In genomic region chr19:40601061-40601973, GRCh38 we compare ENCODE assay signal across 8 cellular contexts. TPM values are rescaled to one million over a fixed set of nuclear protein-coding genes. Genes with fewer than 3 reads are reported as not detected.
DNase-seq lines count a peak whose midpoint lies in the region; ATAC-seq and TF ChIP-seq lines count a peak whose summit lies in the region.

Gene LTBP4, plus strand, starts transcription at chr19:40601369. Its CDS starts 19 bp downstream, at chr19:40601388.

- no peaks in the 10 kb centered on the region for H3K9me2 ChIP-seq in PC-3 (replicated peaks; ENCODE audit: low read length)

- POLR2A ChIA-PET in PC-3 (lab: Charles Lee; ENCODE audit: unreplicated experiment): no interaction called here

- H3K4me3 ChIP-seq in PC-3 (ENCODE audit: low read length): peak within 1 kb of the TSS; percentile 69
- peak within 1 kb of the TSS; percentile 44 for H3K4me3 ChIP-seq in choroid plexus epithelial cell (ENCODE audit: low read depth, low read length)
- H3K4me3 ChIP-seq in right lobe of liver: peak within 1 kb of the TSS; percentile 23 to 38 (median 29)

- H3K9ac ChIP-seq in PC-3 (ENCODE audit: low read length): peak within 1 kb of the TSS; percentile 58

- intact Hi-C loops in PC-3 (cut with micrococcal nuclease) (no loop called here), right lobe of liver (cut with DNase I) (no loop called here)

- TF ChIP-seq POLR2A in right lobe of liver (IDR thresholded peaks at IDR 0.05): no peak

- 3% methylated on average over 11 of the region's 87 CpGs for WGBS in right lobe of liver (ENCODE audit: insufficient coverage, low coverage, low lambda C conversion rate, missing lambda C conversion rate)

- peaks cover 46% of the 10 kb centered on the region for H3K4me1 ChIP-seq in PC-3 (ENCODE audit: insufficient read depth, low read length)
- H3K4me1 ChIP-seq in right lobe of liver: peaks cover 0 to 36% (median 1%) of the 10 kb centered on the region in 4 donors

- no peaks in the 10 kb centered on the region for H3K27me3 ChIP-seq in PC-3 (ENCODE audit: low read length)
- peaks cover 0 to 30% of the 10 kb centered on the region in 2 donors for H3K27me3 ChIP-seq in right lobe of liver

- CTCF ChIA-PET in PC-3 (lab: Charles Lee): interaction anchor here (1.1 kb wide), 1 partner anchor 137 kb away, joined by 4 read pairs; no protein-coding TSS in a partner anchor

- H3K4me2 ChIP-seq in PC-3 (ENCODE audit: low read length): peak within 1 kb of the TSS; percentile 97

- peak within 1 kb of the TSS; percentile 82 for H2AFZ ChIP-seq in PC-3 (ENCODE audit: low read length)

- H3K9me3 ChIP-seq in PC-3 (ENCODE audit: low read length) (no peaks in the 10 kb centered on the region), right lobe of liver (no peaks in the 10 kb centered on the region)

- H4K20me1 ChIP-seq in PC-3 (ENCODE audit: low read length): no peaks in the 10 kb centered on the region

- BruUV-seq in PC-3 (replicated peaks; lab: Mats Ljungman, UMichigan): no TSS peak

- TF ChIP-seq CTCF in PC-3 (conservative IDR thresholded peaks at IDR 0.05; ENCODE audit: low read depth, low read length) (no peak), choroid plexus epithelial cell (conservative IDR thresholded peaks at IDR 0.05; ENCODE audit: low read depth, low read length) (no peak), right lobe of liver (IDR thresholded peaks at IDR 0.05) (no peak)

- H3K27ac ChIP-seq in PC-3 (ENCODE audit: low read length): no peak within 1 kb of the TSS
- peak within 1 kb of the TSS; percentile 8 to 70 (median 44) for H3K27ac ChIP-seq in right lobe of liver
- peak within 1 kb of the TSS; percentile 26 for H3K27ac ChIP-seq in substantia nigra (ENCODE audit: low read depth, low read length, poor library complexity, severe bottlenecking)

- ATAC-seq in PC-3: no peak
- ATAC-seq in right lobe of liver: no peak
- no peak for ATAC-seq in GM18870 (IDR thresholded peaks at IDR 0.05; ENCODE audit: unreplicated experiment)

- H3K79me2 ChIP-seq in PC-3 (ENCODE audit: low read length): no peaks in the 10 kb centered on the region

- DNase-seq in NCI-H2171 treated with DMSO at 0.1 percent for 48 hours (lab: John Stamatoyannopoulos, UW): peak; percentile 41
- DNase-seq in NCI-H2171 (lab: John Stamatoyannopoulos, UW): no peak
- no peak for DNase-seq in PC-3
- DNase-seq in choroid plexus epithelial cell (ENCODE audit: low read depth): peak; percentile 34
- no peak for DNase-seq in right lobe of liver
- peak in 10 of 49 donors; percentile 15 to 76 (median 34) for DNase-seq in substantia nigra (lab: John Stamatoyannopoulos, UW)
- no peak for DNase-seq in NOMO-1 treated with DMSO at 0.1 percent for 48 hours (lab: John Stamatoyannopoulos, UW; ENCODE audit: unreplicated experiment)

- H3K36me3 ChIP-seq in PC-3 (ENCODE audit: low read depth, low read length) (peaks cover 2% of the 10 kb centered on the region; the same call in 1 of the 2 replicates), right lobe of liver (no peaks in the 10 kb centered on the region)

- no peaks in the 10 kb centered on the region for H3F3A ChIP-seq in PC-3 (ENCODE audit: low read length, unreplicated experiment)

RNA-seq across cellular contexts. Expression of gene LTBP4, which starts in this region (rescaled TPM):
- total RNA-seq in PC-3 (2014; rRNA removed) (8.9 and 16.7 TPM in 2 replicates), right lobe of liver (10 to 100 TPM; 19.3 to 40.8 (median 34.4) TPM)

Comparison
In these comparisons a context has a peak if more than half of its experiments do, and no peak if none do; other contexts are left out.
1. DNase-seq: peak in NCI-H2171 treated with DMSO at 0.1 percent for 48 hours (single experiment) and choroid plexus epithelial cell (single experiment); none in NCI-H2171 (single experiment), PC-3 (single experiment), right lobe of liver (0 of 3) and NOMO-1 treated with DMSO at 0.1 percent for 48 hours (single experiment).
2. Peak in every context shown above with its lines, with median percentiles within 50 percentile points of each other: H3K4me3 ChIP-seq.